1 cellular context compared by ENCODE assay signal in the genomic region with DNA sequence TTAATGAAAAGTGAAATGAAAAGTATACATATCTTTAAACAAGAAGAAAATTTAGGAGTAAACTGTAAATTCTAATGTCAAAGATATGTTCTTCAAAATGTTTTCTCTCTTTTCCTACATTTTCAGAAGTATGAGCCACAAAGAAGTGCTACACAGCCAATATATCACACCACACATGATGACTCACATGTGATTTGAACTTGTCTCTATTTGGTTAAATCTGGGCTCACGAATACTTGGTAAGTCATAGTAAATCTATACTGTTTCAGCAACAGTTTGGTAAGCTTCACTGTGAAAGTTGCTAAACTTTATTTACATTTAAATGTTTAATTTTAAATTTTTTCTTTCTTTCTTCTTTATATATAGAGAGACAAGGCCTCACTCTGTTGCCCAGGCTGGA.
TF ChIP-seq lines count a peak whose summit lies in the region.

No MANE protein-coding gene starts in this region.

TF ChIP-seq in GM12891, 5 proteins besides CTCF, POLR2A, EP300 and RAD21 (continued from another document):
- TF ChIP-seq SPI1 (IDR thresholded peaks at IDR 0.05; ENCODE audit: low read depth, low read length), result no peak
